ENCODE assay signal across 6 cellular contexts in genomic region chr1:109499661-109500536, GRCh38. TPM values are rescaled to one million over a fixed set of nuclear protein-coding genes. Genes with fewer than 3 reads are reported as not detected.
DNase-seq lines count a peak whose midpoint lies in the region; ATAC-seq lines count a peak whose summit lies in the region.

No MANE protein-coding gene starts in this region.

- peak; percentile 66 for DNase-seq in Ammon's horn (ENCODE audit: low spot score)
- peak; percentile 58 for DNase-seq in Jurkat, Clone E6-1 (ENCODE audit: low read depth, low spot score)
- peak; percentile 63 for DNase-seq in activated CD8-positive, alpha-beta memory T cell treated with anti-CD3 and anti-CD28 coated beads, Interleukin-2, amount 50 U/mL, for 4 hours
- peak; percentile 67 for DNase-seq in iPS-NIHi7 (ENCODE audit: extremely low spot score)
- no peak for DNase-seq in T1000 (lab: John Stamatoyannopoulos, UW)

- ATAC-seq in HG03025 (IDR thresholded peaks at IDR 0.05; ENCODE audit: low FRiP score, unreplicated experiment): no peak

- no peak overlapping the region for H3K4me3 ChIP-seq in Jurkat, Clone E6-1 (ENCODE audit: low read length)

RNA-seq across cellular contexts. Expression of gene CYB561D1, which starts 6.0 kb away (rescaled TPM):
- 4.7 TPM for polyA plus RNA-seq in Jurkat, Clone E6-1 (2012; ENCODE audit: insufficient read depth, insufficient read length)

RNA-seq across cellular contexts. Expression of gene AMIGO1, which starts 9.6 kb away (rescaled TPM):
- 1.8 TPM for polyA plus RNA-seq in Jurkat, Clone E6-1 (2012; ENCODE audit: insufficient read depth, insufficient read length)

RNA-seq across cellular contexts. Expression of gene ATXN7L2, which starts 16.2 kb away (rescaled TPM):
- 18.1 TPM for polyA plus RNA-seq in Jurkat, Clone E6-1 (2012; ENCODE audit: insufficient read depth, insufficient read length)

RNA-seq across cellular contexts. Expression of gene SYPL2, which starts 33.6 kb away (rescaled TPM):
- polyA plus RNA-seq in Jurkat, Clone E6-1 (2012; ENCODE audit: insufficient read depth, insufficient read length): not detected

RNA-seq across cellular contexts. Expression of gene GPR61, which starts 39.8 kb away (rescaled TPM):
- polyA plus RNA-seq in Jurkat, Clone E6-1 (2012; ENCODE audit: insufficient read depth, insufficient read length): not detected
